ENCODE assay signal across 10 cellular contexts in the genomic region with DNA sequence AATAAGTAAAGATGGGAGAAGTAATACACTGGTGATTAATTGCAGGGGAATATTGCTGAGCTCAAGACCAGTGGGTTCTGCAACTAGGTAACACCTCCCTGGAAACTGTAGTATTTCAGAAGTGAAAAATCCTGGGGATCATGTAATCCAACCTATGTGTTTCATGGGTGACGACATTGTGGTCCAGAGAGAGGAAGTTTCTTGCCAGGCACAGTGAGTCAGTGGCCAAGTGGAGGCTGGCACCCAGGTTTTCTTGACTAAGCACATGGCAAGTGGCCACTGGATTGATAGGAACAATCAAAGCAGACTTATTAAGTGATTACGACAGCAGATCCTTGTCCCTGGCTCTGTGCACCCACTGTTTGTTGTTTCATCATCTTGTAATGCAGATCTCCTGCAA. TPM values are rescaled to one million over a fixed set of nuclear protein-coding genes. Genes with fewer than 3 reads are reported as not detected.
DNase-seq lines count a peak whose midpoint lies in the region; ATAC-seq lines count a peak whose summit lies in the region.
"Had no signal": no experiment of that assay in that cellular context is flagged by ENCODE, and none has a peak within 500 bp of the region (broad histone marks: within the 10 kb centered on the region; RNA-seq: fewer than 3 reads in every experiment).

No MANE protein-coding gene starts in this region.

- no peaks in the 10 kb centered on the region for H3K27me3 ChIP-seq in BLaER1

- peak overlapping the region; percentile 3; the same call in 1 of the 2 replicates for H3K4me2 ChIP-seq in BLaER1
- H3K4me2 ChIP-seq: KMS-11 had no signal

- ATAC-seq in GM21528 (IDR thresholded peaks at IDR 0.05; ENCODE audit: low FRiP score, unreplicated experiment) (no peak), HG02885 (IDR thresholded peaks at IDR 0.05; ENCODE audit: poor library complexity, unreplicated experiment) (no peak)

- H3K36me3 ChIP-seq in BLaER1 = no peaks in the 10 kb centered on the region

- DNase-seq in M059J (ENCODE audit: low read depth) = peak; percentile 98
- DNase-seq in astrocyte of the hippocampus (ENCODE audit: low read depth, low spot score) = peak; percentile 97
- peak; percentile 88 for DNase-seq in mucosa of gallbladder (ENCODE audit: low spot score)
- DNase-seq in DMS53 treated with DMSO at 0.1 percent for 48 hours (lab: John Stamatoyannopoulos, UW; ENCODE audit: unreplicated experiment) = no peak
- DNase-seq in effector CD8-positive, alpha-beta T cell (lab: John Stamatoyannopoulos, UW) = no peak

- no peaks in the 10 kb centered on the region for H4K20me1 ChIP-seq in BLaER1

- peaks cover 37% of the 10 kb centered on the region for H3K4me1 ChIP-seq in BLaER1

- H3K27ac ChIP-seq in BLaER1 = no peak overlapping the region
- H3K27ac ChIP-seq: KMS-11 had no signal

- H3K4me3 ChIP-seq in BLaER1 = no peak overlapping the region

- no peak overlapping the region for H3K9ac ChIP-seq in BLaER1
- H3K9ac ChIP-seq: KMS-11 had no signal

- peaks cover 12% of the 10 kb centered on the region for H3K9me3 ChIP-seq in BLaER1

RNA-seq across cellular contexts. Expression of a gene that starts 14.6 kb away (rescaled TPM):
- total RNA-seq in M059J (2014; rRNA removed; shearing (Covaris generic)) = 0.71 and 1.0 TPM in 2 replicates
- total RNA-seq in mucosa of gallbladder = 26.9 TPM

RNA-seq across cellular contexts. Expression of a gene that starts 43.8 kb away (rescaled TPM):
- 0.10 TPM in 1 of 2 replicates, not detected in the other for total RNA-seq in M059J (2014; rRNA removed; shearing (Covaris generic))
- total RNA-seq in mucosa of gallbladder = 0.52 TPM
- total RNA-seq: mononuclear cell had no signal

Comparison
In these comparisons a context has a peak if more than half of its experiments do, and no peak if none do; other contexts are left out.
1. DNase-seq: peak in M059J (single experiment), astrocyte of the hippocampus (single experiment) and mucosa of gallbladder (single experiment); none in DMS53 treated with DMSO at 0.1 percent for 48 hours (single experiment) and effector CD8-positive, alpha-beta T cell (single experiment).
2. RNA of a gene that starts 14.6 kb away (total RNA-seq): 26.9 TPM in mucosa of gallbladder (single experiment); 0.71 to 1.0 TPM in M059J; every median in the first group is over 10 times any median in the second.